In the genomic region with DNA sequence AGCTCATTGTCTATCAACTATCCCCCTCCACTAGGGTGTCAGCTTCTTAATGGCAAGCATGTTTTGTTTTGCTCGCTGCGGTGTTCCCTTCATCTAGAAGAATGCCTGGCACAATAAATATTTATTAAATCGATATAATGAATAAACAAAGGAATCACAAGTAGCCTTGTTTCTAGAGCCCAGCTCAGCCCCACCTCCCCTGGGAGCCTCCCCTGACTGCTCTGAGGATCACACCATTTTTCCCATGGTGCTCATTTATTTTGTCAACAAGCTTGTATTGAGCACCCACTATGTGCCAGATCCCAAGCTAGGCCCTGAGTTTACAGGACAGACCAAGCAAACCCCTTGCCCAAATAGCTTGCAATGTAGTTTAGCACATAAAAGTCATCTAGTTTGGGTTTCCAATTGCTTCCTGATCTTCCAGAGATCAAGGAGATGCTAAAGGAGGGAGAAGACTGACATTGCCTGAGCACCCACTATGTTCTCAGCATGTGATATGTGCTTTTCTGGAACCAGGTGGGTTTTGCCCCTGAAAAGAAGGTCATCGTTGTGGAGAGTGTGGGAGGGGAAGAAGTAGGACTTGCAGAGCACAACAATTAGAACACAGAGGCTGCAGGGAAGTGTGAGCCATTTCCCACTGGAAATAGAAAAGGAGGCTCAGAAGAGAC, we compare ENCODE assay signal across 1 cellular context.
A peak's percentile ranks its signal among the peaks of the same experiment; 100 is the strongest.
TF ChIP-seq lines count a peak whose summit lies in the region.

No MANE protein-coding gene starts in this region.

TF ChIP-seq in HepG2, 621 proteins besides CTCF, POLR2A, EP300 and RAD21 (continued from another document and continues in another):
- TF ChIP-seq, protein P1, sequence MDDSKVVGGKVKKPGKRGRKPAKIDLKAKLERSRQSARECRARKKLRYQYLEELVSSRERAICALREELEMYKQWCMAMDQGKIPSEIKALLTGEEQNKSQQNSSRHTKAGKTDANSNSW (CRISPR knock-in tag; IDR thresholded peaks at IDR 0.05; ENCODE audit: borderline replicate concordance): no peak
- TF ChIP-seq RFX1 (IDR thresholded peaks at IDR 0.05) (no peak), FOXK1 (CRISPR knock-in tag; IDR thresholded peaks at IDR 0.05; ENCODE audit: borderline replicate concordance, low read depth) (peak; percentile 43; the same call in 1 of the 2 replicates), NR2F1 (CRISPR knock-in tag; IDR thresholded peaks at IDR 0.05) (peak in 1 of 2 experiments; percentile 7; a peak in 1 of 4 replicates), ZNF781 (CRISPR knock-in tag; IDR thresholded peaks at IDR 0.05; ENCODE audit: borderline replicate concordance, not compliant biosample characterization) (no peak), RXRB (CRISPR knock-in tag; IDR thresholded peaks at IDR 0.05; ENCODE audit: borderline replicate concordance) (no peak), ZNF138 (CRISPR knock-in tag; IDR thresholded peaks at IDR 0.05; ENCODE audit: low read depth) (no peak), ZNF234 (CRISPR knock-in tag; conservative IDR thresholded peaks at IDR 0.05) (no peak), THYN1 (CRISPR knock-in tag; IDR thresholded peaks at IDR 0.05; ENCODE audit: borderline replicate concordance, low read depth) (no peak), ZNF383 (CRISPR knock-in tag; IDR thresholded peaks at IDR 0.05; ENCODE audit: borderline replicate concordance) (no peak), HHEX (CRISPR knock-in tag; IDR thresholded peaks at IDR 0.05) (no peak), ZNF597 (CRISPR knock-in tag; IDR thresholded peaks at IDR 0.05) (no peak), ZNF446 (CRISPR knock-in tag; IDR thresholded peaks at IDR 0.05) (no peak), ZNF20 (CRISPR knock-in tag; IDR thresholded peaks at IDR 0.05) (no peak), ZBTB7A (CRISPR knock-in tag; IDR thresholded peaks at IDR 0.05) (no peak), ZNF331 (CRISPR knock-in tag; IDR thresholded peaks at IDR 0.05) (peak; percentile 29; the same call in 1 of the 2 replicates), ZNF296 (CRISPR knock-in tag; conservative IDR thresholded peaks at IDR 0.05) (no peak), MED8 (CRISPR knock-in tag; IDR thresholded peaks at IDR 0.05; ENCODE audit: insufficient replicate concordance) (no peak), ZNF282 (IDR thresholded peaks at IDR 0.05; ENCODE audit: partially characterized antibody) (no peak), ZNF563 (CRISPR knock-in tag; IDR thresholded peaks at IDR 0.05) (no peak), WIZ (CRISPR knock-in tag; IDR thresholded peaks at IDR 0.05) (no peak), ZNF598 (CRISPR knock-in tag; IDR thresholded peaks at IDR 0.05; ENCODE audit: borderline replicate concordance) (no peak), HINFP (CRISPR knock-in tag; IDR thresholded peaks at IDR 0.05; ENCODE audit: low read depth) (no peak), ZHX1 (CRISPR knock-in tag; IDR thresholded peaks at IDR 0.05; ENCODE audit: low read depth) (no peak), ZNF501 (CRISPR knock-in tag; IDR thresholded peaks at IDR 0.05) (no peak), CC2D1A (CRISPR knock-in tag; IDR thresholded peaks at IDR 0.05) (no peak)
- TF ChIP-seq, protein P2, sequence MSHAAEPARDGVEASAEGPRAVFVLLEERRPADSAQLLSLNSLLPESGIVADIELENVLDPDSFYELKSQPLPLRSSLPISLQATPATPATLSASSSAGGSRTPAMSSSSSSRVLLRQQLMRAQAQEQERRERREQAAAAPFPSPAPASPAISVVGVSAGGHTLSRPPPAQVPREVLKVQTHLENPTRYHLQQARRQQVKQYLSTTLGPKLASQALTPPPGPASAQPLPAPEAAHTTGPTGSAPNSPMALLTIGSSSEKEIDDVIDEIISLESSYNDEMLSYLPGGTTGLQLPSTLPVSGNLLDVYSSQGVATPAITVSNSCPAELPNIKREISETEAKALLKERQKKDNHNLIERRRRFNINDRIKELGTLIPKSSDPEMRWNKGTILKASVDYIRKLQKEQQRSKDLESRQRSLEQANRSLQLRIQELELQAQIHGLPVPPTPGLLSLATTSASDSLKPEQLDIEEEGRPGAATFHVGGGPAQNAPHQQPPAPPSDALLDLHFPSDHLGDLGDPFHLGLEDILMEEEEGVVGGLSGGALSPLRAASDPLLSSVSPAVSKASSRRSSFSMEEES (CRISPR knock-in tag; IDR thresholded peaks at IDR 0.05): peak; percentile 15; the same call in 1 of the 2 replicates
- TF ChIP-seq, protein P3, sequence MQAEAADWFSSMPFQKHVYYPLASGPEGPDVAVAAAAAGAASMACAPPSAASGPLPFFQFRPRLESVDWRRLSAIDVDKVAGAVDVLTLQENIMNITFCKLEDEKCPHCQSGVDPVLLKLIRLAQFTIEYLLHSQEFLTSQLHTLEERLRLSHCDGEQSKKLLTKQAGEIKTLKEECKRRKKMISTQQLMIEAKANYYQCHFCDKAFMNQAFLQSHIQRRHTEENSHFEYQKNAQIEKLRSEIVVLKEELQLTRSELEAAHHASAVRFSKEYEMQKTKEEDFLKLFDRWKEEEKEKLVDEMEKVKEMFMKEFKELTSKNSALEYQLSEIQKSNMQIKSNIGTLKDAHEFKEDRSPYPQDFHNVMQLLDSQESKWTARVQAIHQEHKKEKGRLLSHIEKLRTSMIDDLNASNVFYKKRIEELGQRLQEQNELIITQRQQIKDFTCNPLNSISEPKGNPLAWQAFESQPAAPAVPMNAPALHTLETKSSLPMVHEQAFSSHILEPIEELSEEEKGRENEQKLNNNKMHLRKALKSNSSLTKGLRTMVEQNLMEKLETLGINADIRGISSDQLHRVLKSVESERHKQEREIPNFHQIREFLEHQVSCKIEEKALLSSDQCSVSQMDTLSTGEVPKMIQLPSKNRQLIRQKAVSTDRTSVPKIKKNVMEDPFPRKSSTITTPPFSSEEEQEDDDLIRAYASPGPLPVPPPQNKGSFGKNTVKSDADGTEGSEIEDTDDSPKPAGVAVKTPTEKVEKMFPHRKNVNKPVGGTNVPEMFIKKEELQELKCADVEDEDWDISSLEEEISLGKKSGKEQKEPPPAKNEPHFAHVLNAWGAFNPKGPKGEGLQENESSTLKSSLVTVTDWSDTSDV (CRISPR knock-in tag; IDR thresholded peaks at IDR 0.05): no peak
- TF ChIP-seq, protein P4, sequence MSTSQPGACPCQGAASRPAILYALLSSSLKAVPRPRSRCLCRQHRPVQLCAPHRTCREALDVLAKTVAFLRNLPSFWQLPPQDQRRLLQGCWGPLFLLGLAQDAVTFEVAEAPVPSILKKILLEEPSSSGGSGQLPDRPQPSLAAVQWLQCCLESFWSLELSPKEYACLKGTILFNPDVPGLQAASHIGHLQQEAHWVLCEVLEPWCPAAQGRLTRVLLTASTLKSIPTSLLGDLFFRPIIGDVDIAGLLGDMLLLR (CRISPR knock-in tag; IDR thresholded peaks at IDR 0.05): no peak
- TF ChIP-seq, protein P5, sequence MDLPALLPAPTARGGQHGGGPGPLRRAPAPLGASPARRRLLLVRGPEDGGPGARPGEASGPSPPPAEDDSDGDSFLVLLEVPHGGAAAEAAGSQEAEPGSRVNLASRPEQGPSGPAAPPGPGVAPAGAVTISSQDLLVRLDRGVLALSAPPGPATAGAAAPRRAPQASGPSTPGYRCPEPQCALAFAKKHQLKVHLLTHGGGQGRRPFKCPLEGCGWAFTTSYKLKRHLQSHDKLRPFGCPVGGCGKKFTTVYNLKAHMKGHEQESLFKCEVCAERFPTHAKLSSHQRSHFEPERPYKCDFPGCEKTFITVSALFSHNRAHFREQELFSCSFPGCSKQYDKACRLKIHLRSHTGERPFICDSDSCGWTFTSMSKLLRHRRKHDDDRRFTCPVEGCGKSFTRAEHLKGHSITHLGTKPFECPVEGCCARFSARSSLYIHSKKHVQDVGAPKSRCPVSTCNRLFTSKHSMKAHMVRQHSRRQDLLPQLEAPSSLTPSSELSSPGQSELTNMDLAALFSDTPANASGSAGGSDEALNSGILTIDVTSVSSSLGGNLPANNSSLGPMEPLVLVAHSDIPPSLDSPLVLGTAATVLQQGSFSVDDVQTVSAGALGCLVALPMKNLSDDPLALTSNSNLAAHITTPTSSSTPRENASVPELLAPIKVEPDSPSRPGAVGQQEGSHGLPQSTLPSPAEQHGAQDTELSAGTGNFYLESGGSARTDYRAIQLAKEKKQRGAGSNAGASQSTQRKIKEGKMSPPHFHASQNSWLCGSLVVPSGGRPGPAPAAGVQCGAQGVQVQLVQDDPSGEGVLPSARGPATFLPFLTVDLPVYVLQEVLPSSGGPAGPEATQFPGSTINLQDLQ (CRISPR knock-in tag; IDR thresholded peaks at IDR 0.05): no peak
- TF ChIP-seq, protein P6, sequence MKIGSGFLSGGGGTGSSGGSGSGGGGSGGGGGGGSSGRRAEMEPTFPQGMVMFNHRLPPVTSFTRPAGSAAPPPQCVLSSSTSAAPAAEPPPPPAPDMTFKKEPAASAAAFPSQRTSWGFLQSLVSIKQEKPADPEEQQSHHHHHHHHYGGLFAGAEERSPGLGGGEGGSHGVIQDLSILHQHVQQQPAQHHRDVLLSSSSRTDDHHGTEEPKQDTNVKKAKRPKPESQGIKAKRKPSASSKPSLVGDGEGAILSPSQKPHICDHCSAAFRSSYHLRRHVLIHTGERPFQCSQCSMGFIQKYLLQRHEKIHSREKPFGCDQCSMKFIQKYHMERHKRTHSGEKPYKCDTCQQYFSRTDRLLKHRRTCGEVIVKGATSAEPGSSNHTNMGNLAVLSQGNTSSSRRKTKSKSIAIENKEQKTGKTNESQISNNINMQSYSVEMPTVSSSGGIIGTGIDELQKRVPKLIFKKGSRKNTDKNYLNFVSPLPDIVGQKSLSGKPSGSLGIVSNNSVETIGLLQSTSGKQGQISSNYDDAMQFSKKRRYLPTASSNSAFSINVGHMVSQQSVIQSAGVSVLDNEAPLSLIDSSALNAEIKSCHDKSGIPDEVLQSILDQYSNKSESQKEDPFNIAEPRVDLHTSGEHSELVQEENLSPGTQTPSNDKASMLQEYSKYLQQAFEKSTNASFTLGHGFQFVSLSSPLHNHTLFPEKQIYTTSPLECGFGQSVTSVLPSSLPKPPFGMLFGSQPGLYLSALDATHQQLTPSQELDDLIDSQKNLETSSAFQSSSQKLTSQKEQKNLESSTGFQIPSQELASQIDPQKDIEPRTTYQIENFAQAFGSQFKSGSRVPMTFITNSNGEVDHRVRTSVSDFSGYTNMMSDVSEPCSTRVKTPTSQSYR (CRISPR knock-in tag; IDR thresholded peaks at IDR 0.05; ENCODE audit: borderline replicate concordance): peak; percentile 37; the same call in 1 of the 2 replicates
- TF ChIP-seq, protein P7, sequence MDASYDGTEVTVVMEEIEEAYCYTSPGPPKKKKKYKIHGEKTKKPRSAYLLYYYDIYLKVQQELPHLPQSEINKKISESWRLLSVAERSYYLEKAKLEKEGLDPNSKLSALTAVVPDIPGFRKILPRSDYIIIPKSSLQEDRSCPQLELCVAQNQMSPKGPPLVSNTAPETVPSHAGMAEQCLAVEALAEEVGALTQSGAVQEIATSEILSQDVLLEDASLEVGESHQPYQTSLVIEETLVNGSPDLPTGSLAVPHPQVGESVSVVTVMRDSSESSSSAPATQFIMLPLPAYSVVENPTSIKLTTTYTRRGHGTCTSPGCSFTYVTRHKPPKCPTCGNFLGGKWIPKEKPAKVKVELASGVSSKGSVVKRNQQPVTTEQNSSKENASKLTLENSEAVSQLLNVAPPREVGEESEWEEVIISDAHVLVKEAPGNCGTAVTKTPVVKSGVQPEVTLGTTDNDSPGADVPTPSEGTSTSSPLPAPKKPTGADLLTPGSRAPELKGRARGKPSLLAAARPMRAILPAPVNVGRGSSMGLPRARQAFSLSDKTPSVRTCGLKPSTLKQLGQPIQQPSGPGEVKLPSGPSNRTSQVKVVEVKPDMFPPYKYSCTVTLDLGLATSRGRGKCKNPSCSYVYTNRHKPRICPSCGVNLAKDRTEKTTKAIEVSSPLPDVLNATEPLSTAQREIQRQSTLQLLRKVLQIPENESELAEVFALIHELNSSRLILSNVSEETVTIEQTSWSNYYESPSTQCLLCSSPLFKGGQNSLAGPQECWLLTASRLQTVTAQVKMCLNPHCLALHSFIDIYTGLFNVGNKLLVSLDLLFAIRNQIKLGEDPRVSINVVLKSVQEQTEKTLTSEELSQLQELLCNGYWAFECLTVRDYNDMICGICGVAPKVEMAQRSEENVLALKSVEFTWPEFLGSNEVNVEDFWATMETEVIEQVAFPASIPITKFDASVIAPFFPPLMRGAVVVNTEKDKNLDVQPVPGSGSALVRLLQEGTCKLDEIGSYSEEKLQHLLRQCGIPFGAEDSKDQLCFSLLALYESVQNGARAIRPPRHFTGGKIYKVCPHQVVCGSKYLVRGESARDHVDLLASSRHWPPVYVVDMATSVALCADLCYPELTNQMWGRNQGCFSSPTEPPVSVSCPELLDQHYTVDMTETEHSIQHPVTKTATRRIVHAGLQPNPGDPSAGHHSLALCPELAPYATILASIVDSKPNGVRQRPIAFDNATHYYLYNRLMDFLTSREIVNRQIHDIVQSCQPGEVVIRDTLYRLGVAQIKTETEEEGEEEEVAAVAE (CRISPR knock-in tag; IDR thresholded peaks at IDR 0.05; ENCODE audit: borderline replicate concordance): no peak
